ENCODE assay signal across 8 cellular contexts in genomic region chr17:29590979-29591736, GRCh38. TPM values are rescaled to one million over a fixed set of nuclear protein-coding genes. Genes with fewer than 3 reads are reported as not detected.
DNase-seq lines count a peak whose midpoint lies in the region; ATAC-seq lines count a peak whose summit lies in the region.

No MANE protein-coding gene starts in this region.

- peak overlapping the region; percentile 19 for H2BK12ac ChIP-seq in trophoblast cell (ENCODE audit: low read length)

- peak overlapping the region; percentile 6 for H3K18ac ChIP-seq in trophoblast cell (ENCODE audit: low read length)

- H3K4me1 ChIP-seq in trophoblast cell (ENCODE audit: control insufficient read depth in 1 of 2, insufficient read depth in 2 of 2, low read length in 2 of 2) = peaks cover 35 to 37% of the 10 kb centered on the region in 2 experiments

- H2BK5ac ChIP-seq in trophoblast cell (ENCODE audit: low read depth, low read length, poor library complexity) = no peak overlapping the region

- H3K9me3 ChIP-seq in trophoblast cell (ENCODE audit: insufficient read depth, low read depth, low read length) = no peaks in the 10 kb centered on the region

- no peak overlapping the region for H2AK5ac ChIP-seq in trophoblast cell (ENCODE audit: low read length)

- H3K9ac ChIP-seq in trophoblast cell (ENCODE audit: low read length) = no peak overlapping the region

- H3K4me2 ChIP-seq in trophoblast cell (ENCODE audit: low read length) = peak overlapping the region; percentile 64

- no peak for ATAC-seq in HG03196 (IDR thresholded peaks at IDR 0.05; ENCODE audit: unreplicated experiment)
- no peak for ATAC-seq in HG02588 (IDR thresholded peaks at IDR 0.05; ENCODE audit: unreplicated experiment)

- DNase-seq in NCI-H2227 (lab: John Stamatoyannopoulos, UW; ENCODE audit: unreplicated experiment) (peak; percentile 69), NCI-H2227 treated with DMSO at 0.1 percent for 48 hours (lab: John Stamatoyannopoulos, UW) (no peak), NCI-H446 treated with DMSO at 0.1 percent for 48 hours (lab: John Stamatoyannopoulos, UW) (peak; percentile 69), head of caudate nucleus (peak in 36 of 42 donors; percentile 56 to 85 (median 71)), trophoblast cell (no peak)
- peak; percentile 39 for DNase-seq in activated naive CD4-positive, alpha-beta T cell treated with Interleukin-2 at 50 U/mL for 16 hours

- H3K79me1 ChIP-seq in trophoblast cell (ENCODE audit: low read length) = peaks cover 7% of the 10 kb centered on the region

- peaks cover 9% of the 10 kb centered on the region for H3K79me2 ChIP-seq in trophoblast cell (ENCODE audit: control insufficient read depth, insufficient read depth, low read length, poor library complexity)

- no CpG with 5 or more reads among the region's 38 CpGs for WGBS in trophoblast cell (ENCODE audit: extremely low coverage, insufficient coverage, insufficient read length)

- no peak overlapping the region for H3K23ac ChIP-seq in trophoblast cell (ENCODE audit: low read length)

- no peak overlapping the region for H3K4ac ChIP-seq in trophoblast cell (ENCODE audit: low read depth, low read length)

- H2BK120ac ChIP-seq in trophoblast cell (ENCODE audit: insufficient read depth, low read length, poor library complexity) = no peak overlapping the region

- H4K8ac ChIP-seq in trophoblast cell (ENCODE audit: low read depth, low read length) = peak overlapping the region; percentile 39

- H3K36me3 ChIP-seq in trophoblast cell (ENCODE audit: control insufficient read depth in 1 of 2, insufficient read depth in 2 of 2, low read length in 2 of 2) = no peaks in the 10 kb centered on the region

- H2AFZ ChIP-seq in trophoblast cell (ENCODE audit: insufficient read depth, low read length, poor library complexity) = peak overlapping the region; percentile 48

- H3K27ac ChIP-seq in trophoblast cell (ENCODE audit: low read depth, low read length) = no peak overlapping the region

- intact Hi-C loops in head of caudate nucleus (cut with DNase I) = no loop called here

- peak overlapping the region; percentile 56 for H3K4me3 ChIP-seq in trophoblast cell (ENCODE audit: low read depth, low read length)

- H3K14ac ChIP-seq in trophoblast cell (ENCODE audit: low read length) = no peak overlapping the region

- H4K91ac ChIP-seq in trophoblast cell (ENCODE audit: low read depth, low read length) = peak overlapping the region; percentile 8

- peak overlapping the region; percentile 20 for H4K12ac ChIP-seq in trophoblast cell (ENCODE audit: low read depth, low read length)

- H3K27me3 ChIP-seq in trophoblast cell (ENCODE audit: insufficient read depth, low read length) = peaks cover 9% of the 10 kb centered on the region

RNA-seq across cellular contexts. Expression of gene GIT1, which starts 1.7 kb away (rescaled TPM):
- 33.6 and 35.0 TPM in 2 replicates for polyA plus RNA-seq in trophoblast cell (2013)

RNA-seq across cellular contexts. Expression of gene ANKRD13B, which starts 1.8 kb away (rescaled TPM):
- 1.6 and 1.9 TPM in 2 replicates for polyA plus RNA-seq in trophoblast cell (2013)

RNA-seq across cellular contexts. Expression of gene TP53I13, which starts 22.7 kb away (rescaled TPM):
- 17.1 and 19.5 TPM in 2 replicates for polyA plus RNA-seq in trophoblast cell (2013)

RNA-seq across cellular contexts. Expression of gene ABHD15, which starts 24.3 kb away (rescaled TPM):
- polyA plus RNA-seq in trophoblast cell (2013) = 2.3 and 2.8 TPM in 2 replicates

RNA-seq across cellular contexts. Expression of gene CORO6, which starts 31.6 kb away (rescaled TPM):
- 10.5 and 11.5 TPM in 2 replicates for polyA plus RNA-seq in trophoblast cell (2013)

Comparison
In these comparisons a context has a peak if more than half of its experiments do, and no peak if none do; other contexts are left out.
1. DNase-seq: peak in NCI-H2227 (single experiment), NCI-H446 treated with DMSO at 0.1 percent for 48 hours (single experiment), activated naive CD4-positive, alpha-beta T cell treated with Interleukin-2 at 50 U/mL for 16 hours (single experiment) and head of caudate nucleus (36 of 42); none in NCI-H2227 treated with DMSO at 0.1 percent for 48 hours (single experiment) and trophoblast cell (0 of 2).